ENCODE assay signal across 8 cellular contexts in the genomic region with DNA sequence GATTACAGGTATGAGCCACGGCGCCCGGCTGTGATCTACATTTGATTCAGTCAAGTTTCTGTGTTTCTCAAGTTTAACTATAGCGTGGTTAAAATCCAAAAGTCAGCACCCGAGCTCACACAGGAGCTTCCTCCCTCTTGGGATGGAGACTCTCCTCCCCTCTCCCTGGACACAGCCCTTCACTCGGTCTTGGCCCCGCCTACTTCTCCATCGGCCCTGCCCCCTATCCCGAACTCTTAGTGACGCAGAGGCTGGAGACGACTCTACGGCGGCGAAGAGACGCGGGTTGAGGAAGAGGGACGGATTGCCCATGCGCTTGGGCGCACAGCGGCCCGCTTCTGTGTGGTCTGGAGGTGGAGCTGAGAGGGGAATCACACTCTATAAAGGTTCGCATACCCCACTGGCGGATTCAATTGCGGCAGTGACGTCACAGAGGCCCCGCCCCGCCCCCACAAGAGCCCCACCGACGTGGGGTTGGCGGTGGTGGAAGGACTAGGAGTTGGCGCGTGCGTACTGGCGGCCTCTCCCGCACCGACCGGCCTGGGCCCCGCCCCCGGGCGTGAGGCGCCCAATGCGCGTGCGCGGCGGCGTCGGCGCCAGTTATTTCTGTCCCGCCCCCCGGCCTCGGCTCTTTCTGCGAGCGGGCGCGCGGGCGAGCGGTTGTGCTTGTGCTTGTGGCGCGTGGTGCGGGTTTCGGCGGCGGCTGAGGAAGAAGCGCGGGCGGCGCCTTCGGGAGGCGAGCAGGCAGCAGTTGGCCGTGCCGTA. TPM values are rescaled to one million over a fixed set of nuclear protein-coding genes. Genes with fewer than 3 reads are reported as not detected.
DNase-seq lines count a peak whose midpoint lies in the region; ATAC-seq, FAIRE-seq and TF ChIP-seq lines count a peak whose summit lies in the region.

A gene (plus strand): TSS at position 239 of the 765 bp plus-strand sequence. CDS start 694 bp downstream, outside the sequence.

- POLR2A ChIA-PET in activated CD4-positive, alpha-beta T cell treated with anti-CD3 and anti-CD28 coated beads for 36 hours (lab: Charles Lee) = interaction anchor here (0.6 to 3.5 kb wide), 11 partner anchors 10 to 774 kb away, joined by 3 to 41 read pairs (median 6); a partner anchor contains a TSS

- ATAC-seq in HG03460 (IDR thresholded peaks at IDR 0.05; ENCODE audit: unreplicated experiment) = peak; percentile 79
- peak; percentile 98 for ATAC-seq in activated CD4-positive, alpha-beta T cell treated with anti-CD3 and anti-CD28 coated beads for 36 hours
- peak; percentile 95 for ATAC-seq in lung (ENCODE audit: insufficient read depth, low FRiP score)

- peaks cover 6% of the 10 kb centered on the region for H3K27me3 ChIP-seq in ACC112 (ENCODE audit: insufficient read depth, low read length)
- H3K27me3 ChIP-seq in lung (ENCODE audit: control insufficient read depth, insufficient read depth) = no peaks in the 10 kb centered on the region

- 0% methylated on average over 73 of the region's 73 CpGs for WGBS in lung, 2 donors

- H3K27ac ChIP-seq in ACC112 (ENCODE audit: low read depth, low read length) (peak within 1 kb of the TSS; percentile 96), lung (ENCODE audit: low read depth in 1 of 2, low read length in 1 of 2) (peak within 1 kb of the TSS; percentile 88 to 98)

- H2AFZ ChIP-seq in ACC112 (ENCODE audit: low read length, unreplicated experiment) = peak within 1 kb of the TSS; percentile 93

- no peaks in the 10 kb centered on the region for H3K9me3 Mint-ChIP-seq in activated CD4-positive, alpha-beta T cell treated with anti-CD3 and anti-CD28 coated beads for 36 hours (ENCODE audit: low read depth)

- peak within 1 kb of the TSS; percentile 97 for H3K27ac Mint-ChIP-seq in activated CD4-positive, alpha-beta T cell treated with anti-CD3 and anti-CD28 coated beads for 36 hours

- no peaks in the 10 kb centered on the region for H3K9me3 ChIP-seq in lung (ENCODE audit: control insufficient read depth in 2 of 2, insufficient read depth in 1 of 2, low read length in 1 of 2)

- H3K79me2 ChIP-seq in ACC112 (ENCODE audit: control insufficient read depth, insufficient read depth, low read length, unreplicated experiment) = peaks cover 42% of the 10 kb centered on the region

- peaks cover 34% of the 10 kb centered on the region for H3K4me1 Mint-ChIP-seq in activated CD4-positive, alpha-beta T cell treated with anti-CD3 and anti-CD28 coated beads for 36 hours

- peaks cover 4% of the 10 kb centered on the region for H3K27me3 Mint-ChIP-seq in activated CD4-positive, alpha-beta T cell treated with anti-CD3 and anti-CD28 coated beads for 36 hours

- peak; percentile 95 for FAIRE-seq in GM19239 (lab: Jason Lieb, UNC)

- H3K36me3 Mint-ChIP-seq in activated CD4-positive, alpha-beta T cell treated with anti-CD3 and anti-CD28 coated beads for 36 hours (ENCODE audit: low read depth) = peaks cover 41% of the 10 kb centered on the region

- H3K4me1 ChIP-seq in ACC112 (ENCODE audit: control insufficient read depth, insufficient read depth, low read length, unreplicated experiment) (peaks cover 8% of the 10 kb centered on the region), lung (ENCODE audit: control insufficient read depth in 2 of 2, insufficient read depth in 2 of 2, low read length in 2 of 2) (peaks cover 10% of the 10 kb centered on the region in 2 donors)

- H3K36me3 ChIP-seq in ACC112 (ENCODE audit: insufficient read depth, low read length) (peaks cover 5% of the 10 kb centered on the region; the same call in 1 of the 2 replicates), lung (ENCODE audit: control insufficient read depth in 2 of 2, insufficient read depth in 2 of 2, low read length in 2 of 2) (peaks cover 8 to 27% of the 10 kb centered on the region in 2 donors)

- peak within 1 kb of the TSS; percentile 96 for H3K4me3 Mint-ChIP-seq in activated CD4-positive, alpha-beta T cell treated with anti-CD3 and anti-CD28 coated beads for 36 hours

- CTCF ChIA-PET in activated CD4-positive, alpha-beta T cell treated with anti-CD3 and anti-CD28 coated beads for 36 hours (lab: Charles Lee) = interaction anchor here (0.8 to 1.9 kb wide), 3 partner anchors 11 to 181 kb away, joined by 3 to 26 read pairs (median 6); a partner anchor contains a TSS

- H3K4me3 ChIP-seq in ACC112 (ENCODE audit: low read depth, low read length) (peak within 1 kb of the TSS; percentile 95), lung (peak within 1 kb of the TSS; percentile 90)

- intact Hi-C loops in activated CD4-positive, alpha-beta T cell treated with anti-CD3 and anti-CD28 coated beads for 36 hours (cut with DNase I, micrococcal nuclease) = loop anchor here (1.0 to 2.0 kb wide), 10 partner anchors 11 to 361 kb away; a partner anchor contains a TSS

- TF ChIP-seq CTCF in lung (IDR thresholded peaks at IDR 0.05; ENCODE audit: control extremely low read depth, extremely low read depth) = no peak

- DNase-seq in GM19239 (ENCODE audit: insufficient read length, low spot score) (peak; percentile 98), dermis microvascular lymphatic vessel endothelial cell (ENCODE audit: low read depth in 2 of 2) (peak; percentile 94 to 99), lung (ENCODE audit: low spot score) (peak; percentile 99), NCI-H146 treated with DMSO at 0.1 percent for 48 hours (lab: John Stamatoyannopoulos, UW; ENCODE audit: unreplicated experiment) (no peak)
- DNase-seq in activated CD4-positive, alpha-beta T cell treated with anti-CD3 and anti-CD28 coated beads for 36 hours = peak; percentile 100
- DNase-seq in stimulated activated CD8-positive, alpha-beta memory T cell treated with anti-CD3 and anti-CD28 coated beads, Interleukin-12 subunit alpha, Interleukin-12 subunit beta, amount 100 ng/mL, for 1 hour (ENCODE audit: low read depth) = peak; percentile 99

RNA-seq across cellular contexts. Expression of the gene that starts here (rescaled TPM):
- total RNA-seq in activated CD4-positive, alpha-beta T cell treated with anti-CD3 and anti-CD28 coated beads for 36 hours = 100 to 1,000 TPM; 481 to 758 TPM
- total RNA-seq in dermis microvascular lymphatic vessel endothelial cell = 339 and 348 TPM in 2 replicates
- 100 to 1,000 TPM; 171 to 250 TPM for total RNA-seq in lung
- 100 to 1,000 TPM; 175 to 188 TPM for polyA plus RNA-seq in lung
